In genomic region chr2:36381965-36382364, GRCh38 we compare ENCODE assay signal across 20 cellular contexts. TPM values are rescaled to one million over a fixed set of nuclear protein-coding genes. Genes with fewer than 3 reads are reported as not detected.
DNase-seq lines count a peak whose midpoint lies in the region; ATAC-seq, FAIRE-seq and TF ChIP-seq lines count a peak whose summit lies in the region.
"Had no signal": no experiment of that assay in that cellular context is flagged by ENCODE, and none has a peak within 500 bp of the region (broad histone marks: within the 10 kb centered on the region; RNA-seq: fewer than 3 reads in every experiment).

No MANE protein-coding gene starts in this region.

- no CpG with 5 or more reads among the region's 6 CpGs for WGBS in mesendoderm (ENCODE audit: extremely low coverage, insufficient coverage, low lambda C conversion rate)

- no peak overlapping the region for H3K4me3 ChIP-seq in ACC112 (ENCODE audit: low read depth, low read length)
- H3K4me3 ChIP-seq in GM23338 = no peak overlapping the region
- H3K4me3 ChIP-seq in SJSA1 = no peak overlapping the region
- H3K4me3 ChIP-seq in mesendoderm (ENCODE audit: low read length) = no peak overlapping the region
- H3K4me3 ChIP-seq: GM23248, Peyer's patch had no signal

- H3F3A ChIP-seq in GM23338 (replicated peaks; ENCODE audit: low read depth) = no peaks in the 10 kb centered on the region

- no peaks in the 10 kb centered on the region for H3K9me2 ChIP-seq in GM23338 (ENCODE audit: insufficient read depth)

- peaks cover 11% of the 10 kb centered on the region for H3K36me3 Mint-ChIP-seq in GM23338 (ENCODE audit: low read depth)
- H3K36me3 Mint-ChIP-seq: CD14-positive monocyte had no signal

- H3K27me3 ChIP-seq in ACC112 (ENCODE audit: insufficient read depth, low read length) = no peaks in the 10 kb centered on the region
- H3K27me3 ChIP-seq in GM23338 (ENCODE audit: insufficient read depth) = no peaks in the 10 kb centered on the region
- H3K27me3 ChIP-seq in SJSA1 (replicated peaks) = no peaks in the 10 kb centered on the region
- H3K27me3 ChIP-seq in mesendoderm (ENCODE audit: insufficient read depth, low read length, poor library complexity) = no peaks in the 10 kb centered on the region
- H3K27me3 ChIP-seq: Peyer's patch had no signal

- H2BK15ac ChIP-seq in mesendoderm (replicated peaks; ENCODE audit: low read depth) = peak overlapping the region; percentile 80

- H2AFZ ChIP-seq in ACC112 (ENCODE audit: low read length, unreplicated experiment) = no peak overlapping the region
- no peak overlapping the region for H2AFZ ChIP-seq in GM23338
- H2AFZ ChIP-seq: GM23248 had no signal

- no peak overlapping the region for H2AK5ac ChIP-seq in mesendoderm (ENCODE audit: low read length)

- H3K79me2 ChIP-seq in ACC112 (ENCODE audit: control insufficient read depth, insufficient read depth, low read length, unreplicated experiment) (peaks cover 97% of the 10 kb centered on the region), GM23338 (replicated peaks; ENCODE audit: insufficient read depth) (peaks cover 97% of the 10 kb centered on the region), mesendoderm (ENCODE audit: control insufficient read depth, insufficient read depth, low read length) (peaks cover 62% of the 10 kb centered on the region)

- H3K9me3 ChIP-seq in SJSA1 (replicated peaks) = no peaks in the 10 kb centered on the region
- H3K9me3 ChIP-seq: Peyer's patch had no signal

- H3K4me2 ChIP-seq in GM23338 (0 out of 2 replicates have a peak overlapping the region, but pooled peaks have one; percentile 13), mesendoderm (ENCODE audit: low read length) (no peak overlapping the region)
- H3K4me2 ChIP-seq: KMS-11 had no signal

- H2BK120ac ChIP-seq in mesendoderm (ENCODE audit: low read depth, low read length) = no peak overlapping the region

- TF ChIP-seq CTCF in GM23338 (conservative IDR thresholded peaks at IDR 0.05; ENCODE audit: low read depth in 2 of 2) = no peak

- no peak overlapping the region; the same call in 1 of the 2 replicates for H3K27ac Mint-ChIP-seq in GM23338

- peaks cover 15% of the 10 kb centered on the region for H4K20me1 ChIP-seq in GM23338 (replicated peaks; ENCODE audit: insufficient read depth)

- H3K4me1 ChIP-seq in ACC112 (ENCODE audit: control insufficient read depth, insufficient read depth, low read length, unreplicated experiment) (peaks cover 63% of the 10 kb centered on the region), GM23338 (ENCODE audit: insufficient read depth) (peaks cover 82% of the 10 kb centered on the region), SJSA1 (replicated peaks) (peaks cover 68% of the 10 kb centered on the region), mesendoderm (ENCODE audit: control insufficient read depth, low read depth, low read length) (peaks cover 33% of the 10 kb centered on the region)

- peaks cover 17% of the 10 kb centered on the region for H3K79me1 ChIP-seq in mesendoderm (ENCODE audit: low read length)

- no peak overlapping the region for H4K8ac ChIP-seq in mesendoderm (ENCODE audit: low read depth, low read length)

- H3K23ac ChIP-seq in mesendoderm (ENCODE audit: low read length) = no peak overlapping the region

- H4K5ac ChIP-seq in mesendoderm (ENCODE audit: low read length) = no peak overlapping the region

- peak overlapping the region; percentile 28 for H2BK5ac ChIP-seq in mesendoderm (ENCODE audit: low read length)

- H3K4me1 Mint-ChIP-seq in GM23338 = peaks cover 84% of the 10 kb centered on the region

- ATAC-seq in GM23338 (no peak), GM21717 (IDR thresholded peaks at IDR 0.05; ENCODE audit: unreplicated experiment) (no peak)

- H3K56ac ChIP-seq in mesendoderm (ENCODE audit: low read length) = peak overlapping the region; percentile 10

- H3K36me3 ChIP-seq in ACC112 (ENCODE audit: insufficient read depth, low read length) (peaks cover 20% of the 10 kb centered on the region), GM23338 (ENCODE audit: insufficient read depth) (no peaks in the 10 kb centered on the region), SJSA1 (peaks cover 47% of the 10 kb centered on the region), mesendoderm (ENCODE audit: control insufficient read depth, insufficient read depth, low read length) (no peaks in the 10 kb centered on the region)
- H3K36me3 ChIP-seq: Peyer's patch had no signal

- no peak for FAIRE-seq in HTR-8/SVneo (lab: Jason Lieb, UNC)
- FAIRE-seq: G401.6 had no signal

- DNase-seq in GM23338 (ENCODE audit: low spot score) (no peak), SJSA1 (ENCODE audit: low read depth in 1 of 2, low spot score in 2 of 2) (no peak), mesendoderm (no peak), NOMO-1 (lab: John Stamatoyannopoulos, UW; ENCODE audit: unreplicated experiment in 2 of 2) (no peak), HTR-8/SVneo (ENCODE audit: insufficient read length, low spot score) (no peak)
- DNase-seq: COR-L47, GM23248, MV-4-11, NCI-H1694 treated with DMSO at 0.1 percent for 48 hours, NCI-H2107, NCI-H345, NCI-H524 treated with DMSO at 0.1 percent for 48 hours, Peyer's patch, SHP77, T-helper 1 cell had no signal

- H3K4me3 Mint-ChIP-seq in GM23338 = no peak overlapping the region; the same call in 2 of the 3 replicates
- H3K4me3 Mint-ChIP-seq: CD14-positive monocyte had no signal

- peak overlapping the region; percentile 1 for H3K18ac ChIP-seq in mesendoderm (ENCODE audit: low read length)

- H3K9ac ChIP-seq in mesendoderm (ENCODE audit: low read length) = no peak overlapping the region
- H3K9ac ChIP-seq: GM23248, KMS-11 had no signal

- peaks cover 6% of the 10 kb centered on the region for H3K27me3 Mint-ChIP-seq in GM23338 (ENCODE audit: insufficient read depth, low read depth, poor library complexity)

- H3K4ac ChIP-seq in mesendoderm (ENCODE audit: low read depth, low read length) = peak overlapping the region; percentile 22

- H3K9me3 Mint-ChIP-seq in GM23338 = no peaks in the 10 kb centered on the region
- H3K9me3 Mint-ChIP-seq: CD14-positive monocyte had no signal

- H3K27ac ChIP-seq in ACC112 (ENCODE audit: low read depth, low read length) = peak overlapping the region; percentile 67; the same call in 1 of the 2 replicates
- peak overlapping the region; percentile 34 for H3K27ac ChIP-seq in GM23338 (ENCODE audit: low read depth)
- peak overlapping the region; percentile 73 for H3K27ac ChIP-seq in SJSA1
- no peak overlapping the region for H3K27ac ChIP-seq in mesendoderm (ENCODE audit: low read depth, low read length)
- H3K27ac ChIP-seq: KMS-11, Peyer's patch had no signal

TF ChIP-seq in GM23338, 12 proteins besides CTCF, POLR2A, EP300 and RAD21:
- TF ChIP-seq ZNF114 (CRISPR knock-in tag; IDR thresholded peaks at IDR 0.05) = no peak
- TF ChIP-seq EZH2phosphoT487 (IDR thresholded peaks at IDR 0.05; ENCODE audit: unreplicated experiment) = no peak
- TF ChIP-seq ZNF331 (CRISPR knock-in tag; IDR thresholded peaks at IDR 0.05; ENCODE audit: low read depth) = no peak
- TF ChIP-seq ETS1 (IDR thresholded peaks at IDR 0.05) = no peak
- no peak for TF ChIP-seq CREB1 (CRISPR knock-in tag; IDR thresholded peaks at IDR 0.05; ENCODE audit: low read depth)

RNA-seq across cellular contexts. Expression of gene CRIM1, which starts 26.4 kb away (rescaled TPM):
- total RNA-seq in GM23338 (2014; rRNA removed; shearing (Covaris generic)) = 30.9 and 36.4 TPM in 2 replicates
- 10.5 and 11.3 TPM in 2 replicates for polyA plus RNA-seq in GM23338 (2016; fragmentation: Nextera tagmentation; extraction: Ambion mirVana)
- total RNA-seq in SJSA1 (2014; rRNA removed; shearing (Covaris generic)) = 245 and 249 TPM in 2 replicates
- polyA plus RNA-seq in mesendoderm (2013, experiment 1 of 2) = 14.5 TPM
- polyA plus RNA-seq in mesendoderm (2013, experiment 2 of 2) = 14.5 TPM
